ENCODE assay signal across 1 cellular context in the genomic region with DNA sequence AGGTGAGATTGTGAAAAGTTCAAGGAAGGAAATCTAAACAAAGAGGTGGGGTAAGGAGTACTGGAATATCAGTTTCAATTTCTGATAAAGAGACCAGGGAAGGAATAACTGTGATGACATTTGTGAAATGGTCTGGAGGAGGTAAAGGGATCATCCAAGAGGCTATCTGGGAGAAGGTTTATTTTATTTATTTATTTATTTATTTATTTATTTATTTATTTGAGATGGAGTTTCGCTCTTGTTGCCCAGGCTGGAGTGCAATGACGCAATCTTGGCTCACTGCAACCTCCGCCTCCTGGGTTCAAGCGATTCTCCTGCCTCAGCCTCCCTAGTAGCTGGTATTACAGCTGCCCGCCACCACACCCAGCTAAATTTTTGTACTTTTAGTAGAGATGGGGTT.
TF ChIP-seq lines count a peak whose summit lies in the region.

No MANE protein-coding gene starts in this region.

TF ChIP-seq in HEK293, 187 proteins besides CTCF, POLR2A, EP300 and RAD21 (continued from another document):
- TF ChIP-seq, protein P1, sequence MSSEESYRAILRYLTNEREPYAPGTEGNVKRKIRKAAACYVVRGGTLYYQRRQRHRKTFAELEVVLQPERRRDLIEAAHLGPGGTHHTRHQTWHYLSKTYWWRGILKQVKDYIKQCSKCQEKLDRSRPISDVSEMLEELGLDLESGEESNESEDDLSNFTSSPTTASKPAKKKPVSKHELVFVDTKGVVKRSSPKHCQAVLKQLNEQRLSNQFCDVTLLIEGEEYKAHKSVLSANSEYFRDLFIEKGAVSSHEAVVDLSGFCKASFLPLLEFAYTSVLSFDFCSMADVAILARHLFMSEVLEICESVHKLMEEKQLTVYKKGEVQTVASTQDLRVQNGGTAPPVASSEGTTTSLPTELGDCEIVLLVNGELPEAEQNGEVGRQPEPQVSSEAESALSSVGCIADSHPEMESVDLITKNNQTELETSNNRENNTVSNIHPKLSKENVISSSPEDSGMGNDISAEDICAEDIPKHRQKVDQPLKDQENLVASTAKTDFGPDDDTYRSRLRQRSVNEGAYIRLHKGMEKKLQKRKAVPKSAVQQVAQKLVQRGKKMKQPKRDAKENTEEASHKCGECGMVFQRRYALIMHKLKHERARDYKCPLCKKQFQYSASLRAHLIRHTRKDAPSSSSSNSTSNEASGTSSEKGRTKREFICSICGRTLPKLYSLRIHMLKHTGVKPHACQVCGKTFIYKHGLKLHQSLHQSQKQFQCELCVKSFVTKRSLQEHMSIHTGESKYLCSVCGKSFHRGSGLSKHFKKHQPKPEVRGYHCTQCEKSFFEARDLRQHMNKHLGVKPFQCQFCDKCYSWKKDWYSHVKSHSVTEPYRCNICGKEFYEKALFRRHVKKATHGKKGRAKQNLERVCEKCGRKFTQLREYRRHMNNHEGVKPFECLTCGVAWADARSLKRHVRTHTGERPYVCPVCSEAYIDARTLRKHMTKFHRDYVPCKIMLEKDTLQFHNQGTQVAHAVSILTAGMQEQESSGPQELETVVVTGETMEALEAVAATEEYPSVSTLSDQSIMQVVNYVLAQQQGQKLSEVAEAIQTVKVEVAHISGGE (tag by site-specific recombination; conservative IDR thresholded peaks at IDR 0.05; ENCODE audit: low read depth): peak; percentile 62
- peak; percentile 58 for TF ChIP-seq ZNF555 (tag by site-specific recombination; conservative IDR thresholded peaks at IDR 0.05)
- TF ChIP-seq ZNF426 (tag by site-specific recombination; IDR thresholded peaks at IDR 0.05): peak; percentile 66
- TF ChIP-seq ZNF623 (tag by site-specific recombination; IDR thresholded peaks at IDR 0.05): peak; percentile 42
- peak; percentile 49 for TF ChIP-seq ZNF510 (tag by site-specific recombination; IDR thresholded peaks at IDR 0.05; ENCODE audit: insufficient replicate concordance)
- TF ChIP-seq ZNF560 (tag by site-specific recombination; IDR thresholded peaks at IDR 0.05; ENCODE audit: borderline replicate concordance): peak; percentile 30; the same call in 1 of the 2 replicates
- peak; percentile 79 for TF ChIP-seq ZNF518A (tag by site-specific recombination; conservative IDR thresholded peaks at IDR 0.05; ENCODE audit: low read depth)
- peak; percentile 32; the same call in 1 of the 2 replicates for TF ChIP-seq REST (tag by site-specific recombination; IDR thresholded peaks at IDR 0.05)
- 0 out of 2 replicates have a peak, but pooled peaks have one; percentile 38 for TF ChIP-seq ZBTB8A (tag by site-specific recombination; IDR thresholded peaks at IDR 0.05)
